Comparison of ENCODE assay signal across 11 cellular contexts in the genomic region with DNA sequence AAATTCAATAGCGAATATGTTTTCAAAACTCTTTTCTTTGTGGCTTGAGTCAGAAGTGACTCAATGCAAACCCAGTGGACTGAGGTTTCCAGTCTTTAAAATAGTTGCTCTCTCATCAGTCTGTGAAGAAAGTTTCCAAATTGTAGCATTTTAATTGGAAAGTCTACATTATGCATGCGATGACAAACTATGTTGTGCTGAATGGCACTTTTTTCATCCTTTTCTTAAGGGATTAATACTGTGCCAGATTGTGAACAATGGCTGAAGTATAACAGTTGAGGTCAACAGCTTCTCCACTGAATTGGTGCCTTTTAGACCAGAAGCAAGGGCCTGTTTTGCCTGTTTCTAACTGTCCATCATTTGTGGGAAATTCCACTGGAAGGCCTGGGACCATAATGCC.
DNase-seq lines count a peak whose midpoint lies in the region; ATAC-seq and TF ChIP-seq lines count a peak whose summit lies in the region.
"Had no signal": no experiment of that assay in that cellular context is flagged by ENCODE, and none has a peak within 500 bp of the region (broad histone marks: within the 10 kb centered on the region; RNA-seq: fewer than 3 reads in every experiment).

No MANE protein-coding gene starts in this region.

- TF ChIP-seq CTCF in ascending aorta (IDR thresholded peaks at IDR 0.05) (no peak), type B pancreatic cell (conservative IDR thresholded peaks at IDR 0.05) (no peak)

- H3K36me3 ChIP-seq in ascending aorta (peaks cover 0 to 7% of the 10 kb centered on the region in 2 donors), iPS-20b (ENCODE audit: insufficient read depth, low read depth, low read length) (no peaks in the 10 kb centered on the region)

- 76% methylated on average over 2 of the region's 2 CpGs for WGBS in right cardiac atrium

- DNase-seq in left ventricle myocardium superior (no peak), right cardiac atrium (no peak), ascending aorta (ENCODE audit: low spot score in 2 of 2) (no peak), type B pancreatic cell (ENCODE audit: extremely low spot score, unreplicated experiment) (no peak), NCI-H69 (lab: John Stamatoyannopoulos, UW) (no peak), NCI-H748 (lab: John Stamatoyannopoulos, UW; ENCODE audit: unreplicated experiment) (no peak)
- no peak for DNase-seq in activated CD8-positive, alpha-beta memory T cell treated with anti-CD3 and anti-CD28 coated beads, Interleukin-2, amount 50 U/mL, for 4 hours
- DNase-seq: GOT3; naive thymus-derived CD8-positive, alpha-beta T cell; NCI-H1694 treated with DMSO at 0.1 percent for 48 hours had no signal

- no peak overlapping the region for H3K4me3 Mint-ChIP-seq in type B pancreatic cell
- H3K4me3 Mint-ChIP-seq: naive thymus-derived CD8-positive, alpha-beta T cell had no signal

- H3K27ac Mint-ChIP-seq in type B pancreatic cell, result peak overlapping the region; percentile 42
- H3K27ac Mint-ChIP-seq: naive thymus-derived CD8-positive, alpha-beta T cell had no signal

- H3K4me3 ChIP-seq in right cardiac atrium (ENCODE audit: low read length), result no peak overlapping the region
- H3K4me3 ChIP-seq in ascending aorta, result no peak overlapping the region
- no peak overlapping the region for H3K4me3 ChIP-seq in iPS-20b (ENCODE audit: low read length)

- H3K27me3 ChIP-seq in right cardiac atrium (ENCODE audit: control insufficient read depth, insufficient read depth) (no peaks in the 10 kb centered on the region), ascending aorta (no peaks in the 10 kb centered on the region), iPS-20b (ENCODE audit: insufficient read depth, low read length) (no peaks in the 10 kb centered on the region)

- H3K27me3 Mint-ChIP-seq in type B pancreatic cell, result no peaks in the 10 kb centered on the region
- H3K27me3 Mint-ChIP-seq: naive thymus-derived CD8-positive, alpha-beta T cell had no signal

- H3K4me1 ChIP-seq in right cardiac atrium (ENCODE audit: control insufficient read depth, insufficient read depth, low read length) (peaks cover 4% of the 10 kb centered on the region), ascending aorta (peaks cover 5 to 17% of the 10 kb centered on the region in 2 donors), iPS-20b (ENCODE audit: insufficient read depth, low read length) (peaks cover 34% of the 10 kb centered on the region)

- intact Hi-C loops in left ventricle myocardium superior (cut with micrococcal nuclease) (no loop called here), right cardiac atrium (cut with DNase I) (no loop called here), ascending aorta (cut with DNase I) (no loop called here)

- H3K27ac ChIP-seq in right cardiac atrium (ENCODE audit: low read length), result no peak overlapping the region
- H3K27ac ChIP-seq in ascending aorta, result peak overlapping the region; percentile 11 to 13
- H3K27ac ChIP-seq in iPS-20b (ENCODE audit: low read length), result no peak overlapping the region

- ATAC-seq in left ventricle myocardium superior, result peak; percentile 27
- ATAC-seq in right cardiac atrium, result no peak
- ATAC-seq: naive thymus-derived CD8-positive, alpha-beta T cell had no signal

- peaks cover under 1% of the 10 kb centered on the region for H3K36me3 Mint-ChIP-seq in type B pancreatic cell

- H3K9me3 ChIP-seq in right cardiac atrium (ENCODE audit: control insufficient read depth, low read length) (no peaks in the 10 kb centered on the region), ascending aorta (no peaks in the 10 kb centered on the region), iPS-20b (ENCODE audit: insufficient read depth, low read depth, low read length) (no peaks in the 10 kb centered on the region)

- peaks cover 40% of the 10 kb centered on the region for H3K4me1 Mint-ChIP-seq in type B pancreatic cell (ENCODE audit: unreplicated experiment)

- no peaks in the 10 kb centered on the region for H3K9me3 Mint-ChIP-seq in type B pancreatic cell
- H3K9me3 Mint-ChIP-seq: naive thymus-derived CD8-positive, alpha-beta T cell had no signal

- peak overlapping the region; percentile 47; the same call in 1 of the 2 replicates for H3K9ac ChIP-seq in iPS-20b (ENCODE audit: low read depth, low read length)

Comparison
In these comparisons a context has a peak if more than half of its experiments do, and no peak if none do; other contexts are left out.
1. H3K27ac ChIP-seq: peak in ascending aorta (2 of 2); none in right cardiac atrium (single experiment) and iPS-20b (single experiment).